ENCODE assay signal across 18 cellular contexts in the genomic region with DNA sequence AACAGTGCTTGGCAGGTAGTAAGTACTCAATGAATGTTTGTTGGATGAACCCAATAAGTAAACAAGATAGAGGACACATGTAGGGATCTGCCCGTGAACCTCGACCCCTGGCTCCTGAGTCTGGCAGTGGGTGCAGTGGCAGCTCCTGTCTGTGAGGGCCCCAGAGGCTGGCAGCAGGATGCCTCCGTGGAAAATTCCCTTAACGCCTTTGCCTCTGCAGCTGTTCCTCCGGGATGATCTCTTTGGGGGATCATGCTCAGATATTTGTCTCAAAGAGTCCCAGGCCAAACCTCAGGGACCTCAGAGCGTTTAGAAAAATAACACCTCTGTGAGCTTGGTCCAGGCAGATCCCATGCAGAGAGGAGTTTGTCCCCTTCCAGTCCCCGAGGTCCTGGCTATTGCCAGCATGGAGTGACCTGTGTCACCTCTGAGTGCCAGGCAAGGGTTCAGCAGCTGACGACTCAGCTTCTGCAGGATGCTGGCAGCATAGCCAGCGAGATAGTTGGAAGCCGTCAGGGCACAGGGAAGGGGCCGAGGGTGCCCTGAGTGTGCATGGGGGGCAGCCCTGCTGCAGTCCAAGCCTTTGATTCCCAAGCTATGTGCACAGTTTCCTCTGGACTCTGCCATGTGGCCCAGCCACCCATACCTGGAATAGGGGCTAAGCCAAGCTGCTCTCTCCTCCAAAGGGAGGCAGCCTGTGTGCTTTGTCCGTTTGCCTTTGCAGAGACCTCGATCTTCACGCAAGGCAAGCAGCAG. TPM values are rescaled to one million over a fixed set of nuclear protein-coding genes. Genes with fewer than 3 reads are reported as not detected.
A peak's percentile ranks its signal among the peaks of the same experiment; 100 is the strongest.
DNase-seq lines count a peak whose midpoint lies in the region; ATAC-seq, FAIRE-seq and TF ChIP-seq lines count a peak whose summit lies in the region.
"Had no signal": no experiment of that assay in that cellular context is flagged by ENCODE, and none has a peak within 500 bp of the region (broad histone marks: within the 10 kb centered on the region; RNA-seq: fewer than 3 reads in every experiment).

No MANE protein-coding gene starts in this region.

- H3K56ac ChIP-seq in H9 (ENCODE audit: insufficient read length, low read depth, low read length), result no peak overlapping the region

- no peak for ATAC-seq in GM21786 (IDR thresholded peaks at IDR 0.05; ENCODE audit: unreplicated experiment)
- no peak for ATAC-seq in HG02678 (IDR thresholded peaks at IDR 0.05; ENCODE audit: unreplicated experiment)
- no peak for ATAC-seq in HG03469 (IDR thresholded peaks at IDR 0.05; ENCODE audit: unreplicated experiment)
- no peak for ATAC-seq in PC-3
- ATAC-seq: activated CD4-positive, alpha-beta T cell treated with anti-CD3 and anti-CD28 coated beads for 36 hours; gastroesophageal sphincter had no signal

- WGBS in H9 (ENCODE audit: extremely low coverage, insufficient read length, low lambda C conversion rate), result no CpG with 5 or more reads among the region's 14 CpGs
- WGBS in liver, result 33% methylated on average over 14 of the region's 14 CpGs

- no peak overlapping the region for H2BK5ac ChIP-seq in H9 (ENCODE audit: insufficient read length, low read length)

- DNase-seq in H9, result no peak
- DNase-seq in bronchial epithelial cell (ENCODE audit: low read depth), result no peak
- DNase-seq in progenitor cell of endocrine pancreas (ENCODE audit: low spot score, unreplicated experiment), result no peak
- no peak for DNase-seq in PC-3
- DNase-seq: Kasumi-1; midbrain; NCI-H1417; SIG-M5; stimulated activated CD4-positive, alpha-beta T cell treated with anti-CD3 and anti-CD28 coated beads, Interleukin-1b, Interleukin-23, amount 100 ng/mL, for 48 hours; T-helper 9 cell had no signal

- H3K27me3 Mint-ChIP-seq in H9 (ENCODE audit: low read depth) (peaks cover 4% of the 10 kb centered on the region; the same call in 1 of the 2 replicates), progenitor cell of endocrine pancreas (peaks cover 42% of the 10 kb centered on the region)

- H4K20me1 ChIP-seq in H9 (ENCODE audit: control insufficient read depth, insufficient read depth, insufficient read length) (no peaks in the 10 kb centered on the region), PC-3 (ENCODE audit: low read length) (no peaks in the 10 kb centered on the region)

- H3K36me3 ChIP-seq in bronchial epithelial cell (ENCODE audit: control insufficient read depth, insufficient read depth, low read length) (no peaks in the 10 kb centered on the region), liver (ENCODE audit: control insufficient read depth in 4 of 4, insufficient read depth in 3 of 4, low read depth in 1 of 4, low read length in 3 of 4) (no peaks in the 10 kb centered on the region), PC-3 (ENCODE audit: low read depth, low read length) (no peaks in the 10 kb centered on the region)
- H3K36me3 ChIP-seq: gastroesophageal sphincter, prostate gland had no signal

- no peak for TF ChIP-seq CTCF in H9 (conservative IDR thresholded peaks at IDR 0.05)
- TF ChIP-seq CTCF in bronchial epithelial cell (IDR thresholded peaks at IDR 0.05; ENCODE audit: insufficient read depth, low read length, severe bottlenecking), result no peak
- no peak for TF ChIP-seq CTCF in liver (IDR thresholded peaks at IDR 0.05; ENCODE audit: low read depth, low read length, missing input control)
- TF ChIP-seq CTCF in progenitor cell of endocrine pancreas (IDR thresholded peaks at IDR 0.05; ENCODE audit: unreplicated experiment), result no peak
- no peak for TF ChIP-seq CTCF in PC-3 (conservative IDR thresholded peaks at IDR 0.05; ENCODE audit: low read depth, low read length)

- POLR2A ChIA-PET in PC-3 (lab: Charles Lee; ENCODE audit: unreplicated experiment), result no interaction called here

- H3K9me3 ChIP-seq in H9 (ENCODE audit: control insufficient read depth, low read depth, low read length), result no peaks in the 10 kb centered on the region
- no peaks in the 10 kb centered on the region for H3K9me3 ChIP-seq in liver (ENCODE audit: control insufficient read depth in 4 of 4, low read length in 3 of 4)
- H3K9me3 ChIP-seq in PC-3 (ENCODE audit: low read length), result no peaks in the 10 kb centered on the region
- H3K9me3 ChIP-seq: gastroesophageal sphincter, prostate gland had no signal

- H3K4me2 ChIP-seq in H9 (ENCODE audit: insufficient read depth, insufficient read length, low read length), result no peak overlapping the region
- H3K4me2 ChIP-seq in PC-3 (ENCODE audit: low read length), result no peak overlapping the region

- H3K4me3 ChIP-seq in bronchial epithelial cell (ENCODE audit: low read depth, low read length) (no peak overlapping the region), liver (ENCODE audit: low read depth in 1 of 3, low read length in 3 of 3) (peak overlapping the region in 1 of 3 donors; percentile 14), PC-3 (ENCODE audit: low read length) (no peak overlapping the region)
- H3K4me3 ChIP-seq: prostate gland had no signal

- no peaks in the 10 kb centered on the region for H3K9me3 Mint-ChIP-seq in H9
- H3K9me3 Mint-ChIP-seq in progenitor cell of endocrine pancreas (ENCODE audit: low read depth), result no peaks in the 10 kb centered on the region
- H3K9me3 Mint-ChIP-seq: activated naive CD4-positive, alpha-beta T cell treated with anti-CD3 and anti-CD28 coated beads, Interleukin-2, amount 50 U/mL, for 24 hours had no signal

- BruUV-seq in PC-3 (replicated peaks; lab: Mats Ljungman, UMichigan), result no TSS peak

- peaks cover 0 to 10% (median 6%) of the 10 kb centered on the region in 3 experiments; a peak in 4 of 7 replicates for H3K36me3 Mint-ChIP-seq in H9 (ENCODE audit: insufficient read depth in 1 of 3, low read depth in 3 of 3)
- no peaks in the 10 kb centered on the region for H3K36me3 Mint-ChIP-seq in progenitor cell of endocrine pancreas (ENCODE audit: insufficient read depth)
- H3K36me3 Mint-ChIP-seq: activated naive CD4-positive, alpha-beta T cell treated with anti-CD3 and anti-CD28 coated beads, Interleukin-2, amount 50 U/mL, for 24 hours had no signal

- peak; percentile 32 to 45 for TF ChIP-seq RAD21 in liver (IDR thresholded peaks at IDR 0.05)

- H2BK12ac ChIP-seq in H9 (ENCODE audit: insufficient read length, low read depth, low read length), result no peak overlapping the region

- H2BK20ac ChIP-seq in H9 (ENCODE audit: low read depth, low read length, poor library complexity, severe bottlenecking), result no peak overlapping the region

- H2BK15ac ChIP-seq in H9 (ENCODE audit: low read depth, low read length), result no peak overlapping the region

- H4K91ac ChIP-seq in H9 (ENCODE audit: insufficient read length, low read depth, low read length), result no peak overlapping the region

- H3K4me1 ChIP-seq in H9 (ENCODE audit: insufficient read depth, low read length), result peaks cover 11% of the 10 kb centered on the region
- H3K4me1 ChIP-seq in liver (ENCODE audit: control insufficient read depth in 4 of 4, insufficient read depth in 4 of 4, low read length in 3 of 4), result peaks cover 15 to 46% (median 36%) of the 10 kb centered on the region in 4 donors
- peaks cover 8% of the 10 kb centered on the region for H3K4me1 ChIP-seq in PC-3 (ENCODE audit: insufficient read depth, low read length)
- H3K4me1 ChIP-seq: prostate gland had no signal

- H3K4me3 Mint-ChIP-seq in H9, result peak overlapping the region; percentile 62 to 76
- peak overlapping the region; percentile 30 for H3K4me3 Mint-ChIP-seq in progenitor cell of endocrine pancreas (ENCODE audit: low read depth)
- H3K4me3 Mint-ChIP-seq: activated CD4-positive, alpha-beta T cell treated with anti-CD3 and anti-CD28 coated beads for 36 hours; activated naive CD4-positive, alpha-beta T cell treated with anti-CD3 and anti-CD28 coated beads, Interleukin-2, amount 50 U/mL, for 24 hours had no signal

- H3K79me2 ChIP-seq in H9 (ENCODE audit: insufficient read depth, low read length), result no peaks in the 10 kb centered on the region
- no peaks in the 10 kb centered on the region for H3K79me2 ChIP-seq in PC-3 (ENCODE audit: low read length)

- H4K5ac ChIP-seq in H9 (ENCODE audit: insufficient read length, low read depth, low read length), result no peak overlapping the region

- H3F3A ChIP-seq in PC-3 (ENCODE audit: low read length, unreplicated experiment), result no peaks in the 10 kb centered on the region

- H3K79me1 ChIP-seq in H9 (ENCODE audit: insufficient read depth, low read depth, low read length, poor library complexity, severe bottlenecking), result no peaks in the 10 kb centered on the region

- H3K23me2 ChIP-seq in H9 (ENCODE audit: insufficient read length, low read depth, low read length, poor library complexity, severe bottlenecking), result no peaks in the 10 kb centered on the region

- no peak overlapping the region for H4K8ac ChIP-seq in H9 (replicated peaks; ENCODE audit: insufficient read length, low read depth, low read length)

- H3K9me2 ChIP-seq in PC-3 (replicated peaks; ENCODE audit: low read length), result no peaks in the 10 kb centered on the region

- H3K14ac ChIP-seq in H9 (ENCODE audit: insufficient read depth, low read length), result 0 out of 2 replicates have a peak overlapping the region, but pooled peaks have one; percentile 60

- H3K4ac ChIP-seq in H9 (ENCODE audit: low read depth, low read length), result no peak overlapping the region

- H3K18ac ChIP-seq in H9 (ENCODE audit: insufficient read length, low read depth, low read length), result peak overlapping the region; percentile 10

- H3K9ac ChIP-seq in H9 (ENCODE audit: extremely low read depth, insufficient read length, low read length) (no peak overlapping the region), liver (ENCODE audit: low read depth in 1 of 2, low read length in 2 of 2) (no peak overlapping the region), PC-3 (ENCODE audit: low read length) (no peak overlapping the region)

- H3K27ac Mint-ChIP-seq in H9 (no peak overlapping the region), progenitor cell of endocrine pancreas (no peak overlapping the region)
- H3K27ac Mint-ChIP-seq: activated CD4-positive, alpha-beta T cell treated with anti-CD3 and anti-CD28 coated beads for 36 hours; activated naive CD4-positive, alpha-beta T cell treated with anti-CD3 and anti-CD28 coated beads, Interleukin-2, amount 50 U/mL, for 24 hours had no signal

- CTCF ChIA-PET in PC-3 (lab: Charles Lee), result no interaction called here

- H3K27ac ChIP-seq in H9 (ENCODE audit: insufficient read length, low read depth, low read length) (no peak overlapping the region), liver (ENCODE audit: low read depth in 1 of 2, low read length in 2 of 2) (peak overlapping the region; percentile 67 to 69), PC-3 (ENCODE audit: low read length) (no peak overlapping the region)
- H3K27ac ChIP-seq: gastroesophageal sphincter, prostate gland had no signal

- H2AFZ ChIP-seq in H9 (ENCODE audit: low read length) (no peak overlapping the region), PC-3 (ENCODE audit: low read length) (no peak overlapping the region)

- H2AK5ac ChIP-seq in H9 (ENCODE audit: insufficient read length, low read length), result no peak overlapping the region

- no peak overlapping the region for H2BK120ac ChIP-seq in H9 (ENCODE audit: low read depth, low read length, poor library complexity, severe bottlenecking)

- H3T11ph ChIP-seq in H9 (ENCODE audit: low read length), result no peak overlapping the region

- peak; percentile 40 for FAIRE-seq in bronchial epithelial cell (lab: Jason Lieb, UNC)

- intact Hi-C loops in PC-3 (cut with micrococcal nuclease), result no loop called here

- H3K4me1 Mint-ChIP-seq in H9, result peaks cover 48% of the 10 kb centered on the region in 2 experiments
- H3K4me1 Mint-ChIP-seq in progenitor cell of endocrine pancreas (ENCODE audit: low read depth), result peaks cover 7% of the 10 kb centered on the region

- H3K23ac ChIP-seq in H9 (ENCODE audit: insufficient read length, low read depth, low read length), result no peak overlapping the region

- no peaks in the 10 kb centered on the region for H3K27me3 ChIP-seq in H9 (ENCODE audit: insufficient read depth, low read length)
- peaks cover 6% of the 10 kb centered on the region for H3K27me3 ChIP-seq in bronchial epithelial cell (ENCODE audit: control insufficient read depth, insufficient read depth, low read length)
- no peaks in the 10 kb centered on the region for H3K27me3 ChIP-seq in liver (ENCODE audit: control insufficient read depth in 4 of 4, insufficient read depth in 4 of 4, low read length in 3 of 4)
- H3K27me3 ChIP-seq in PC-3 (ENCODE audit: low read length), result no peaks in the 10 kb centered on the region

RNA-seq across cellular contexts. Expression of gene MCHR1, which starts 0.6 kb away (rescaled TPM):
- total RNA-seq in H9 (2021), result 2.8 and 2.9 TPM in 2 replicates
- not detected in 2 replicates for total RNA-seq in bronchial epithelial cell
- 1 to 10 TPM in 1 of 2 donors, under 1 TPM in 1; 0.23 to 1.5 TPM for total RNA-seq in liver
- polyA plus RNA-seq in liver, result 1 to 10 TPM in 1 of 2 donors, under 1 TPM in 1; 0.61 to 2.4 TPM
- total RNA-seq in progenitor cell of endocrine pancreas, result 0.19 and 0.38 TPM in 2 replicates
- total RNA-seq in PC-3 (2014; rRNA removed), result not detected in 2 replicates
- total RNA-seq: activated CD4-positive, alpha-beta T cell treated with anti-CD3 and anti-CD28 coated beads for 36 hours had no signal

RNA-seq across cellular contexts. Expression of gene MRTFA, which starts 42.2 kb away (rescaled TPM):
- total RNA-seq in H9 (2021) (38.1 and 44.4 TPM in 2 replicates), bronchial epithelial cell (23.9 and 25.3 TPM in 2 replicates), liver (10 to 100 TPM; 10.0 to 22.0 TPM), progenitor cell of endocrine pancreas (54.4 and 61.9 TPM in 2 replicates), PC-3 (2014; rRNA removed) (28.0 and 32.6 TPM in 2 replicates)
- 1 to 10 TPM; 7.5 to 9.2 TPM for polyA plus RNA-seq in liver

Comparison
In these comparisons a context has a peak if more than half of its experiments do, and no peak if none do; other contexts are left out.
1. H3K27ac ChIP-seq: peak in liver (2 of 2); none in H9 (single experiment) and PC-3 (single experiment).